Comparison of ENCODE assay signal across 37 cellular contexts in genomic region chr6:71376830-71377229, GRCh38.
"Had no signal": no experiment of that assay in that cellular context is flagged by ENCODE, and none has a peak within 500 bp of the region (broad histone marks: within the 10 kb centered on the region; RNA-seq: fewer than 3 reads in every experiment).

No MANE protein-coding gene starts in this region.

- H3K4me1 Mint-ChIP-seq: activated B cell treated with CpG ODN at 0.5 μM for 24 hours; activated naive CD4-positive, alpha-beta T cell treated with anti-CD3 and anti-CD28 coated beads, Interleukin-2, amount 50 U/mL, for 24 hours; activated naive CD8-positive, alpha-beta T cell treated with anti-CD3 and anti-CD28 coated beads for 36 hours; activated naive CD8-positive, alpha-beta T cell treated with anti-CD3 and anti-CD28 coated beads, Interleukin-2, amount 50 U/mL, for 24 hours; T-helper 17 cell had no signal

- H3K4me3 ChIP-seq: adrenal gland, body of pancreas, cardiac muscle cell, colonic mucosa, heart left ventricle had no signal

- FAIRE-seq: endometrium, endothelial cell of umbilical vein, frontal cortex had no signal

- H3K4me1 ChIP-seq: colonic mucosa had no signal

- DNase-seq: activated B cell treated with CpG ODN at 0.5 μM for 24 hours; activated CD4-positive, alpha-beta T cell treated with anti-CD3 and anti-CD28 coated beads for 48 hours; activated CD4-positive, alpha-beta T cell treated with anti-CD3 and anti-CD28 coated beads, Interleukin-2, amount 50 U/mL, for 1 hour; activated CD4-positive, alpha-beta T cell treated with anti-CD3 and anti-CD28 coated beads, Interleukin-2, amount 50 U/mL, for 48 hours; activated CD8-positive, alpha-beta memory T cell treated with anti-CD3 and anti-CD28 coated beads for 24 hours; activated CD8-positive, alpha-beta T cell treated with anti-CD3 and anti-CD28 coated beads for 36 hours; activated effector memory CD4-positive, alpha-beta T cell treated with anti-CD3 and anti-CD28 coated beads, Interleukin-2, amount 50 U/mL, for 16 hours; activated naive CD4-positive, alpha-beta T cell treated with anti-CD3 and anti-CD28 coated beads for 36 hours; activated naive CD8-positive, alpha-beta T cell treated with anti-CD3 and anti-CD28 coated beads for 36 hours; activated naive CD8-positive, alpha-beta T cell treated with anti-CD3 and anti-CD28 coated beads, Interleukin-2, amount 50 U/mL, for 24 hours; activated T-cell treated with anti-CD3 and anti-CD28 coated beads, Interleukin-2, amount 50 U/mL, for 1 hour; activated T-cell treated with anti-CD3 and anti-CD28 coated beads, Interleukin-2, amount 50 U/mL, for 48 hours; adrenal gland; amygdala; aorta; body of pancreas; central memory CD4-positive, alpha-beta T cell; cerebellar nuclear complex; colonic mucosa; effector CD8-positive, alpha-beta T cell; foreskin fibroblast; glutamatergic neuron; heart left ventricle; T-helper 1 cell; T-helper 17 cell; T1000; WERI-Rb-1 had no signal

- ATAC-seq: activated CD4-positive, CD25-positive, alpha-beta regulatory T cell treated with anti-CD3 and anti-CD28 coated beads, Interleukin-2, amount 50 U/mL, for 24 hours; activated CD8-positive, alpha-beta T cell treated with anti-CD3 and anti-CD28 coated beads for 36 hours; activated naive CD8-positive, alpha-beta T cell treated with anti-CD3 and anti-CD28 coated beads, Interleukin-2, amount 50 U/mL, for 24 hours; body of pancreas; esophagus mucosa; T-helper 17 cell had no signal

- H3K36me3 Mint-ChIP-seq: activated naive CD4-positive, alpha-beta T cell treated with anti-CD3 and anti-CD28 coated beads, Interleukin-2, amount 50 U/mL, for 24 hours; activated naive CD8-positive, alpha-beta T cell treated with anti-CD3 and anti-CD28 coated beads for 36 hours had no signal

- H3K27ac ChIP-seq: adrenal gland, cardiac muscle cell, colonic mucosa, WERI-Rb-1 had no signal

- H3K9me3 Mint-ChIP-seq: activated B cell treated with CpG ODN at 0.5 μM for 24 hours; activated CD8-positive, alpha-beta T cell treated with anti-CD3 and anti-CD28 coated beads for 36 hours; activated naive CD4-positive, alpha-beta T cell treated with anti-CD3 and anti-CD28 coated beads for 36 hours; activated naive CD4-positive, alpha-beta T cell treated with anti-CD3 and anti-CD28 coated beads, Interleukin-2, amount 50 U/mL, for 24 hours; activated naive CD8-positive, alpha-beta T cell treated with anti-CD3 and anti-CD28 coated beads for 36 hours; activated naive CD8-positive, alpha-beta T cell treated with anti-CD3 and anti-CD28 coated beads, Interleukin-2, amount 50 U/mL, for 24 hours; activated T-helper 1 cell treated with anti-CD3 and anti-CD28 coated beads, Interleukin-12 subunit alpha, Interleukin-12 subunit beta, Interleukin-2, Interleukin-4 antibody, amounts not matched to agents 30 ng/mL and 10 ng/mL and 1 ng/mL, durations not matched to agents 14 hours and 24 hours and 36 hours; activated T-helper 2 cell treated with anti-CD3 and anti-CD28 coated beads, Interferon-gamma antibody, Interleukin-2, Interleukin-4, amounts not matched to agents 10 μg/mL and 5 μg/mL and 100 μg/mL, durations not matched to agents 14 hours and 24 hours and 36 hours; T-helper 2 cell treated with Interferon-gamma antibody and Interleukin-4, amounts not matched to agents 5 μg/mL and 100 μg/mL, for 36 hours had no signal

- H3K27ac Mint-ChIP-seq: activated B cell treated with CpG ODN at 0.5 μM for 24 hours; activated CD8-positive, alpha-beta T cell treated with anti-CD3 and anti-CD28 coated beads for 36 hours; activated naive CD4-positive, alpha-beta T cell treated with anti-CD3 and anti-CD28 coated beads for 36 hours; activated naive CD4-positive, alpha-beta T cell treated with anti-CD3 and anti-CD28 coated beads, Interleukin-2, amount 50 U/mL, for 24 hours; activated naive CD8-positive, alpha-beta T cell treated with anti-CD3 and anti-CD28 coated beads for 36 hours; activated naive CD8-positive, alpha-beta T cell treated with anti-CD3 and anti-CD28 coated beads, Interleukin-2, amount 50 U/mL, for 24 hours; activated T-helper 1 cell treated with anti-CD3 and anti-CD28 coated beads, Interleukin-12 subunit alpha, Interleukin-12 subunit beta, Interleukin-2, Interleukin-4 antibody, amounts not matched to agents 30 ng/mL and 10 ng/mL and 1 ng/mL, durations not matched to agents 14 hours and 24 hours and 36 hours; activated T-helper 2 cell treated with anti-CD3 and anti-CD28 coated beads, Interferon-gamma antibody, Interleukin-2, Interleukin-4, amounts not matched to agents 10 μg/mL and 5 μg/mL and 100 μg/mL, durations not matched to agents 14 hours and 24 hours and 36 hours; T-helper 17 cell; T-helper 2 cell treated with Interferon-gamma antibody and Interleukin-4, amounts not matched to agents 5 μg/mL and 100 μg/mL, for 36 hours had no signal

- H3K36me3 ChIP-seq: adrenal gland, cardiac muscle cell, colonic mucosa, WERI-Rb-1 had no signal

- H3K27me3 ChIP-seq: adrenal gland, body of pancreas, cardiac muscle cell, colonic mucosa, heart left ventricle had no signal

- H3K9me3 ChIP-seq: body of pancreas, colonic mucosa had no signal

- H3K4me3 Mint-ChIP-seq: activated B cell treated with CpG ODN at 0.5 μM for 24 hours; activated CD8-positive, alpha-beta T cell treated with anti-CD3 and anti-CD28 coated beads for 36 hours; activated naive CD4-positive, alpha-beta T cell treated with anti-CD3 and anti-CD28 coated beads for 36 hours; activated naive CD4-positive, alpha-beta T cell treated with anti-CD3 and anti-CD28 coated beads, Interleukin-2, amount 50 U/mL, for 24 hours; activated naive CD8-positive, alpha-beta T cell treated with anti-CD3 and anti-CD28 coated beads for 36 hours; activated naive CD8-positive, alpha-beta T cell treated with anti-CD3 and anti-CD28 coated beads, Interleukin-2, amount 50 U/mL, for 24 hours; activated T-helper 1 cell treated with anti-CD3 and anti-CD28 coated beads, Interleukin-12 subunit alpha, Interleukin-12 subunit beta, Interleukin-2, Interleukin-4 antibody, amounts not matched to agents 30 ng/mL and 10 ng/mL and 1 ng/mL, durations not matched to agents 14 hours and 24 hours and 36 hours; T-helper 17 cell; T-helper 2 cell treated with Interferon-gamma antibody and Interleukin-4, amounts not matched to agents 5 μg/mL and 100 μg/mL, for 36 hours had no signal
